15 cellular contexts compared by ENCODE assay signal in the genomic region with DNA sequence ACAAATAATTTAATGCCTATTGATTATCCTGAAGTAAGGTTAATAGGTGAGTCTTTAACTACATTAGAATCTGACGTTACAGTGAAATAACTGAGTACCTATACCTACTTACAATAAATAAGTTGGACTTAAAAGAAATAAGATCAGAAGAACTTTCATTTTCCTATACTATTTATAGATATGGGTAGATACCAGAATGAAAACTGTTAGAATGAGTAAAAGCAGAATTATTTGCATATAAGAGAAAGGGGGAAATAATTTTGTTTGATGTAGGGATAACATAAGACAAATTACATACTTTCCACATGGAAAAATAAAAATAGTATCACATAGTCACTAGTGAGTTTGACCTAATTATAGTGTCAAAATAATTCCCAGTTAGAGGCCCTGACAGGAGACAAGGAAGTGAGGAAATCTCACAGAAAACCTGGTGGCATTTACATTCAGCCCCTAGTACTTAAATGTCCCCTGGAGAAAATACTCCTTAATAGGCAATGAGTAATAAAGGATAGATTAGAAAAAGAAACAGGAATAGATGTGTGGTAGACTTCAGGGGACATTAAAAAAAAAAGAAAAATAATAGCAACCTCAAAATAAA.
DNase-seq lines count a peak whose midpoint lies in the region; ATAC-seq and TF ChIP-seq lines count a peak whose summit lies in the region.
"Had no signal": no experiment of that assay in that cellular context is flagged by ENCODE, and none has a peak within 500 bp of the region (broad histone marks: within the 10 kb centered on the region; RNA-seq: fewer than 3 reads in every experiment).

No MANE protein-coding gene starts in this region.

- TF ChIP-seq POLR2A in GM18505 (IDR thresholded peaks at IDR 0.05; ENCODE audit: borderline replicate concordance, extremely low read depth, insufficient read depth, insufficient read length): no peak

- no peak overlapping the region for H3K4me3 ChIP-seq in GM06990 (replicated peaks; ENCODE audit: low read depth, low read length)
- H3K4me3 ChIP-seq: coronary artery, thyroid gland had no signal

- peak overlapping the region; percentile 72 for H3K27ac Mint-ChIP-seq in central memory CD8-positive, alpha-beta T cell (ENCODE audit: low read depth)
- H3K27ac Mint-ChIP-seq: activated naive CD8-positive, alpha-beta T cell treated with anti-CD3 and anti-CD28 coated beads, Interleukin-2, amount 10 ng/mL, durations not matched to agents 7 days and 5 days had no signal

- H3K36me3 ChIP-seq in GM06990 (ENCODE audit: control insufficient read depth, insufficient read depth, low read length): no peaks in the 10 kb centered on the region
- H3K36me3 ChIP-seq: thyroid gland had no signal

- no peaks in the 10 kb centered on the region for H3K27me3 ChIP-seq in GM06990 (replicated peaks; ENCODE audit: control insufficient read depth, insufficient read depth, low read length)
- H3K27me3 ChIP-seq: thyroid gland had no signal

- DNase-seq in GM06990 (ENCODE audit: extremely low read depth, insufficient read length) (peak; percentile 34), NCI-H2196 treated with DMSO at 0.1 percent for 48 hours (lab: John Stamatoyannopoulos, UW; ENCODE audit: unreplicated experiment) (no peak), NCI-H128 (lab: John Stamatoyannopoulos, UW; ENCODE audit: unreplicated experiment) (no peak)
- no peak for DNase-seq in central memory CD8-positive, alpha-beta T cell (ENCODE audit: low spot score in 2 of 2)
- DNase-seq in central memory CD4-positive, alpha-beta T cell: no peak
- DNase-seq: activated naive CD8-positive, alpha-beta T cell treated with anti-CD3 and anti-CD28 coated beads, Interleukin-2, amount 10 ng/mL, durations not matched to agents 7 days and 5 days; COR-L47; midbrain; NCI-H510A treated with DMSO at 0.1 percent for 48 hours; SHP77 treated with DMSO at 0.1 percent for 48 hours; thyroid gland had no signal

- H3K36me3 Mint-ChIP-seq in central memory CD8-positive, alpha-beta T cell (ENCODE audit: insufficient read depth): peaks cover 13% of the 10 kb centered on the region

- H3K4me1 Mint-ChIP-seq in central memory CD8-positive, alpha-beta T cell: peaks cover 54% of the 10 kb centered on the region

- peak; percentile 43 for ATAC-seq in GM18861 (IDR thresholded peaks at IDR 0.05; ENCODE audit: unreplicated experiment)
- peak; percentile 52 for ATAC-seq in HG03066 (IDR thresholded peaks at IDR 0.05; ENCODE audit: low read depth, unreplicated experiment)
- ATAC-seq in central memory CD8-positive, alpha-beta T cell (replicated peaks; ENCODE audit: extremely low read depth, poor library complexity, severe bottlenecking): no peak
- no peak for ATAC-seq in GM18505 (IDR thresholded peaks at IDR 0.05; ENCODE audit: unreplicated experiment)

- H3K27me3 Mint-ChIP-seq in central memory CD8-positive, alpha-beta T cell: no peaks in the 10 kb centered on the region
- H3K27me3 Mint-ChIP-seq: activated naive CD8-positive, alpha-beta T cell treated with anti-CD3 and anti-CD28 coated beads, Interleukin-2, amount 10 ng/mL, durations not matched to agents 7 days and 5 days had no signal

- no peak overlapping the region for H3K4me3 Mint-ChIP-seq in central memory CD8-positive, alpha-beta T cell
- H3K4me3 Mint-ChIP-seq: activated naive CD8-positive, alpha-beta T cell treated with anti-CD3 and anti-CD28 coated beads, Interleukin-2, amount 10 ng/mL, durations not matched to agents 7 days and 5 days had no signal

- no peak for TF ChIP-seq CTCF in GM06990 (IDR thresholded peaks at IDR 0.05; ENCODE audit: insufficient read depth, low read length, poor library complexity, severe bottlenecking)

- no peaks in the 10 kb centered on the region for H3K9me3 Mint-ChIP-seq in central memory CD8-positive, alpha-beta T cell
- H3K9me3 Mint-ChIP-seq: activated naive CD8-positive, alpha-beta T cell treated with anti-CD3 and anti-CD28 coated beads, Interleukin-2, amount 10 ng/mL, durations not matched to agents 7 days and 5 days had no signal

Comparison
In these comparisons a context has a peak if more than half of its experiments do, and no peak if none do; other contexts are left out.
1. ATAC-seq: peak in GM18861 (single experiment) and HG03066 (single experiment); none in central memory CD8-positive, alpha-beta T cell (single experiment) and GM18505 (single experiment).